ENCODE assay signal across 1 cellular context in genomic region chr4:78567502-78568075, GRCh38.
TF ChIP-seq lines count a peak whose summit lies in the region.

No MANE protein-coding gene starts in this region.

TF ChIP-seq in WTC11, 78 proteins besides CTCF, POLR2A, EP300 and RAD21:
- TF ChIP-seq NFE2L1 (CRISPR knock-in tag; IDR thresholded peaks at IDR 0.05) (no peak), ZNF317 (CRISPR knock-in tag; IDR thresholded peaks at IDR 0.05; ENCODE audit: borderline replicate concordance, low read depth) (no peak), PREB (CRISPR knock-in tag; IDR thresholded peaks at IDR 0.05; ENCODE audit: borderline replicate concordance) (no peak), ATF6 (CRISPR knock-in tag; IDR thresholded peaks at IDR 0.05) (no peak), KAT7 (CRISPR knock-in tag; IDR thresholded peaks at IDR 0.05; ENCODE audit: borderline replicate concordance) (no peak), USF2 (CRISPR knock-in tag; IDR thresholded peaks at IDR 0.05) (no peak), JAZF1 (CRISPR knock-in tag; IDR thresholded peaks at IDR 0.05) (no peak), EMX1 (CRISPR knock-in tag; IDR thresholded peaks at IDR 0.05) (no peak), FOXP4 (CRISPR knock-in tag; IDR thresholded peaks at IDR 0.05) (no peak)
